ENCODE assay signal across 8 cellular contexts in the genomic region with DNA sequence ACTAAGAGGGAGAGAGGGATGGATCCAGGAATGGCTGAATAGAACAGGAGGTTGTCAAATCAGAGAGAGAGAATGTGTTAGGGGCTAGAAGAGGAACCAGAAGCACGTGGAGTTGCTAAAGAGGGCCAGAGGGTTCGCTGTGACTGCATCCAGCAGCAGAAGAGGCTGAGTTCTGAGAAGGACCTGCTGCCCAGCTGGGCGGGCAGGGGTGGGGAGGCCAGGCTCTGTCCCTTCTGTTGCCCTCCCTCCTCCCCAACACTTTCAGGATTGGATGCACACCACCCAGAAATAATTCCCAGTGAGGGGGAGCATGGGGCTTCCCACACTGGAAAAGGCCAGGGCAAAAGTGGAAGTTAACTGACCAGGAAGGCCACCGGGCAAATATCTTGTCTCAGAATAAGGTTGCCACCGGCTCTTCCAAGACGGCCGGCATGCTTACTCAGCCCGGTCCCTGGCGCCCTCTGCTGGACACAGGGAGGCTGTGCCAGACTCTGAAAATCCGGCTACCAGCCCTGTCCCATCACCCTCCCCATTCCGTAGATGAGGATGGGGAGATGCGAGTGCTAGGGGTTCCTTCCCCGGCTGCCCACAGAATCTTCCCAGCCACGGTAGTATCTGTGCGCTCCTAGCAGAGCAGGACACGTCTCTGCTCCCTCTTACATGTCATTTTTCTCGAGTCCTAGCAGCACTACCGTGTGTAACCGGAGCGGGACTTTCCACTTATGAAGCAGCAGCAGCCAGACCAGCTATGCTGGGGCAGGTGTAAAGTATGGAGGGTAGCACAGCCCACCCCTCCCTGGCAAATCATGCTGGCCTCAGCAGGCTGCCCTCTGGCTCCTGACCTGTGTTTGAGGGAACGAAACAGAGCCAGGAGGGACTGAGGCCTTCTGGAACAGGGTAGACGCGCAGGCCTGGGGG. TPM values are rescaled to one million over a fixed set of nuclear protein-coding genes. Genes with fewer than 3 reads are reported as not detected.
DNase-seq lines count a peak whose midpoint lies in the region; ATAC-seq and TF ChIP-seq lines count a peak whose summit lies in the region.

No MANE protein-coding gene starts in this region.

- WGBS in gastroesophageal sphincter (ENCODE audit: low coverage in 1 of 2), 2 donors = 0 to 23% methylated on average over 2 to 5 of the region's 23 CpGs

- in situ Hi-C loops in KBM-7 (cut with MboI; ENCODE audit: low pct_unique_long_range_greater_than_20kb, low sequenced_read_pairs) = no loop called here
- in situ Hi-C loops in SK-MEL-5 (cut with HindIII; ENCODE audit: low pct_unique_long_range_greater_than_20kb, low sequenced_read_pairs) = no loop called here

- TF ChIP-seq POLR2A in gastroesophageal sphincter (IDR thresholded peaks at IDR 0.05) = no peak

- no peaks in the 10 kb centered on the region for H3K9me3 ChIP-seq in gastroesophageal sphincter

- ATAC-seq in gastroesophageal sphincter = peak; percentile 78
- peak; percentile 82 for ATAC-seq in omental fat pad (ENCODE audit: low FRiP score)

- TF ChIP-seq EP300 in gastroesophageal sphincter (IDR thresholded peaks at IDR 0.05) = no peak

- DNase-seq in NCI-H187 (lab: John Stamatoyannopoulos, UW) (peak; percentile 22 to 55), NCI-H187 treated with DMSO at 0.1 percent for 48 hours (lab: John Stamatoyannopoulos, UW) (no peak), KBM-7 (peak; percentile 81), SK-MEL-5 (ENCODE audit: low read depth, low spot score) (peak; percentile 79), omental fat pad (ENCODE audit: low spot score) (peak; percentile 76), superior temporal gyrus (ENCODE audit: extremely low spot score) (peak; percentile 95)
- DNase-seq in activated gamma-delta T cell treated with anti-CD3 and anti-CD28 coated beads, Interleukin-2, amount 50 U/mL, for 16 hours (ENCODE audit: low read depth) = peak; percentile 77

- H3K4me3 ChIP-seq in gastroesophageal sphincter = no peak overlapping the region

- H3K27me3 ChIP-seq in gastroesophageal sphincter = no peaks in the 10 kb centered on the region

- peak in 3 of 4 experiments; percentile 95 to 98 (median 97) for TF ChIP-seq CTCF in gastroesophageal sphincter (IDR thresholded peaks at IDR 0.05)
- TF ChIP-seq CTCF in omental fat pad (IDR thresholded peaks at IDR 0.05) = peak in 1 of 3 donors; percentile 95

- peaks cover 0 to 43% of the 10 kb centered on the region in 2 donors for H3K36me3 ChIP-seq in gastroesophageal sphincter

- peak overlapping the region in 3 of 4 donors; percentile 71 to 79 (median 75) for H3K27ac ChIP-seq in gastroesophageal sphincter

- peaks cover 0 to 57% (median 38%) of the 10 kb centered on the region in 3 donors for H3K4me1 ChIP-seq in gastroesophageal sphincter

RNA-seq across cellular contexts. Expression of gene A3GALT2, which starts 46.8 kb away (rescaled TPM):
- not detected in 2 replicates for total RNA-seq in SK-MEL-5 (2014; rRNA removed; shearing (Covaris generic))
- not detected in 2 replicates for polyA plus RNA-seq in SK-MEL-5 (2015; cell fraction: cytosol; rRNA removed)
- polyA plus RNA-seq in SK-MEL-5 (2015; cell fraction: nucleus; rRNA removed) = not detected in 2 replicates
- total RNA-seq in gastroesophageal sphincter (under 1 TPM in 1 of 4 donors, not detected in 3; 0.67 TPM), omental fat pad (not detected)
